In the genomic region with DNA sequence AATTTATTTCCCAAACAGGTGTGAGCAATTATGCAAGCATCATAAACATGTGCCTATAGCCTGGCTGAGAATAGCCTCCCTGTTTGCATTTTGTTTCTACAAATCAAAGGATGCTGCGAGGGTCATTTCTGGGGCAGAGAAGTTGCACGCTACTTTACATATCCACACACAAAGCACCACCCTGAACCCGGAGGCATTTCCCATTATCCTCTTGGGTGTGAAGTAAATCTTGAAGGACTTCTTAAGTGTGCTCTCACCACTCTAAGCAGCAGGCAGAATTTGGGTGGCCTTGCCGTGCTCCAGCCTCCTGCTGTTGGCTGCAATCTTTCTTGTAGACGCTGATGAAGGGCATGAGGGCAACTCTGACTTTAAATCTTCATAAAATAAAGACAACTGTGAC, we compare ENCODE assay signal across 21 cellular contexts.
DNase-seq lines count a peak whose midpoint lies in the region; ATAC-seq and TF ChIP-seq lines count a peak whose summit lies in the region.
"Had no signal": no experiment of that assay in that cellular context is flagged by ENCODE, and none has a peak within 500 bp of the region (broad histone marks: within the 10 kb centered on the region; RNA-seq: fewer than 3 reads in every experiment).

No MANE protein-coding gene starts in this region.

- intact Hi-C loops in lower leg skin (cut with DNase I; ENCODE audit: low total_unique reads) (no loop called here), left ventricle myocardium inferior (cut with micrococcal nuclease) (no loop called here)
- intact Hi-C loops in activated T-helper 2 cell treated with anti-CD3 and anti-CD28 coated beads, Interferon-gamma antibody, Interleukin-2, Interleukin-4, amounts not matched to agents 10 μg/mL and 5 μg/mL and 100 μg/mL, durations not matched to agents 14 hours and 24 hours and 36 hours (cut with micrococcal nuclease): no loop called here

- no peaks in the 10 kb centered on the region for H3K9me3 ChIP-seq in HEK293 (ENCODE audit: control insufficient read depth, insufficient read depth, low read depth, low read length)
- no peaks in the 10 kb centered on the region for H3K9me3 ChIP-seq in ectodermal cell (ENCODE audit: control insufficient read depth, low read length)
- peaks cover 17% of the 10 kb centered on the region for H3K9me3 ChIP-seq in left ventricle myocardium inferior (replicated peaks)
- H3K9me3 ChIP-seq: BLaER1, MG63 had no signal

- H3K4me3 Mint-ChIP-seq in nephron: peak overlapping the region in 1 of 3 experiments; percentile 22
- H3K4me3 Mint-ChIP-seq in activated T-helper 2 cell treated with anti-CD3 and anti-CD28 coated beads, Interferon-gamma antibody, Interleukin-2, Interleukin-4, amounts not matched to agents 10 μg/mL and 5 μg/mL and 100 μg/mL, durations not matched to agents 14 hours and 24 hours and 36 hours (ENCODE audit: low read depth): no peak overlapping the region

- H3K9me3 Mint-ChIP-seq in nephron: peaks cover 5% of the 10 kb centered on the region
- peaks cover 4% of the 10 kb centered on the region for H3K9me3 Mint-ChIP-seq in activated T-helper 2 cell treated with anti-CD3 and anti-CD28 coated beads, Interferon-gamma antibody, Interleukin-2, Interleukin-4, amounts not matched to agents 10 μg/mL and 5 μg/mL and 100 μg/mL, durations not matched to agents 14 hours and 24 hours and 36 hours

- POLR2A ChIA-PET in HEK293 (lab: Yijun Ruan, JAX): no interaction called here

- H3K36me3 ChIP-seq in HEK293 (ENCODE audit: control insufficient read depth in 2 of 2, insufficient read depth in 1 of 2, low read length in 2 of 2): no peaks in the 10 kb centered on the region
- no peaks in the 10 kb centered on the region for H3K36me3 ChIP-seq in ectodermal cell (ENCODE audit: control insufficient read depth, insufficient read depth, low read length)
- no peaks in the 10 kb centered on the region for H3K36me3 ChIP-seq in left ventricle myocardium inferior
- H3K36me3 ChIP-seq: BLaER1, MG63 had no signal

- peaks cover 24% of the 10 kb centered on the region for H3K4me1 Mint-ChIP-seq in nephron
- no peaks in the 10 kb centered on the region for H3K4me1 Mint-ChIP-seq in activated T-helper 2 cell treated with anti-CD3 and anti-CD28 coated beads, Interferon-gamma antibody, Interleukin-2, Interleukin-4, amounts not matched to agents 10 μg/mL and 5 μg/mL and 100 μg/mL, durations not matched to agents 14 hours and 24 hours and 36 hours (ENCODE audit: low read depth)

- H3K4me1 ChIP-seq in HEK293 (ENCODE audit: control insufficient read depth, insufficient read depth, low read length): no peaks in the 10 kb centered on the region
- H3K4me1 ChIP-seq in ectodermal cell (ENCODE audit: control insufficient read depth, insufficient read depth, low read length): peaks cover 7% of the 10 kb centered on the region
- H3K4me1 ChIP-seq in left ventricle myocardium inferior: no peaks in the 10 kb centered on the region
- H3K4me1 ChIP-seq: BLaER1 had no signal

- H3K27ac Mint-ChIP-seq in nephron: peak overlapping the region; percentile 25 to 63 (median 33)
- no peak overlapping the region for H3K27ac Mint-ChIP-seq in activated T-helper 2 cell treated with anti-CD3 and anti-CD28 coated beads, Interferon-gamma antibody, Interleukin-2, Interleukin-4, amounts not matched to agents 10 μg/mL and 5 μg/mL and 100 μg/mL, durations not matched to agents 14 hours and 24 hours and 36 hours

- H3K27ac ChIP-seq in HEK293 (ENCODE audit: extremely low read depth, low read depth, low read length): no peak overlapping the region
- H3K27ac ChIP-seq in ectodermal cell (ENCODE audit: insufficient read depth, low read depth, low read length, poor library complexity, severe bottlenecking): peak overlapping the region; percentile 27
- H3K27ac ChIP-seq in left ventricle myocardium inferior (replicated peaks): no peak overlapping the region
- H3K27ac ChIP-seq: BLaER1 had no signal

- CTCF ChIA-PET in HEK293 (lab: Yijun Ruan, JAX): no interaction called here

- no peak for TF ChIP-seq POLR2A in lower leg skin (IDR thresholded peaks at IDR 0.05)

- H3K27me3 Mint-ChIP-seq in nephron (ENCODE audit: low read depth): no peaks in the 10 kb centered on the region
- H3K27me3 Mint-ChIP-seq in activated T-helper 2 cell treated with anti-CD3 and anti-CD28 coated beads, Interferon-gamma antibody, Interleukin-2, Interleukin-4, amounts not matched to agents 10 μg/mL and 5 μg/mL and 100 μg/mL, durations not matched to agents 14 hours and 24 hours and 36 hours (ENCODE audit: low read depth): peaks cover 2% of the 10 kb centered on the region

- 57 to 61% methylated on average over 3 to 5 of the region's 5 CpGs for WGBS in ectodermal cell, 2 experiments
- WGBS in lower leg skin, 2 donors: 45 to 48% methylated on average over 5 of the region's 5 CpGs

- TF ChIP-seq CTCF in HEK293 (tag by site-specific recombination; IDR thresholded peaks at IDR 0.05) (no peak), nephron (IDR thresholded peaks at IDR 0.05; ENCODE audit: unreplicated experiment in 3 of 3) (no peak), lower leg skin (IDR thresholded peaks at IDR 0.05) (no peak), left ventricle myocardium inferior (IDR thresholded peaks at IDR 0.05; ENCODE audit: borderline replicate concordance) (no peak)

- no peak for ATAC-seq in GM19463 (IDR thresholded peaks at IDR 0.05; ENCODE audit: unreplicated experiment)
- ATAC-seq: GM12878, HepG2, Panc1 had no signal

- H3K4me3 ChIP-seq in HEK293 (ENCODE audit: low read depth, low read length): no peak overlapping the region
- no peak overlapping the region for H3K4me3 ChIP-seq in ectodermal cell (ENCODE audit: insufficient read depth, low read depth, low read length)
- no peak overlapping the region for H3K4me3 ChIP-seq in lower leg skin (ENCODE audit: low read depth, poor library complexity, severe bottlenecking)
- H3K4me3 ChIP-seq in left ventricle myocardium inferior: no peak overlapping the region
- H3K4me3 ChIP-seq: BLaER1, GM12878, MG63 had no signal

- H3K27me3 ChIP-seq in ectodermal cell (ENCODE audit: control insufficient read depth, insufficient read depth, low read length, poor library complexity, severe bottlenecking): no peaks in the 10 kb centered on the region
- no peaks in the 10 kb centered on the region for H3K27me3 ChIP-seq in left ventricle myocardium inferior (ENCODE audit: low read depth)
- H3K27me3 ChIP-seq: BLaER1, MG63 had no signal

- H3K36me3 Mint-ChIP-seq in nephron (ENCODE audit: low read depth): peaks cover 4% of the 10 kb centered on the region
- no peaks in the 10 kb centered on the region for H3K36me3 Mint-ChIP-seq in activated T-helper 2 cell treated with anti-CD3 and anti-CD28 coated beads, Interferon-gamma antibody, Interleukin-2, Interleukin-4, amounts not matched to agents 10 μg/mL and 5 μg/mL and 100 μg/mL, durations not matched to agents 14 hours and 24 hours and 36 hours (ENCODE audit: low read depth)

- DNase-seq in DMS114 treated with DMSO at 0.1 percent for 48 hours (lab: John Stamatoyannopoulos, UW; ENCODE audit: unreplicated experiment): peak; percentile 49
- DNase-seq in lower leg skin (ENCODE audit: low spot score in 2 of 2): no peak
- DNase-seq in left ventricle myocardium inferior: no peak
- DNase-seq in activated T-helper 2 cell treated with anti-CD3 and anti-CD28 coated beads, Interferon-gamma antibody, Interleukin-2, Interleukin-4, amounts not matched to agents 10 μg/mL and 5 μg/mL and 100 μg/mL, durations not matched to agents 14 hours and 24 hours and 36 hours (ENCODE audit: low spot score): no peak
- DNase-seq: 8988T, DMS 273 treated with DMSO at 0.1 percent for 48 hours, MG63, NCI-H1092 treated with DMSO at 0.1 percent for 48 hours, NCI-H1694, NCI-H2171, NCI-H446 treated with DMSO at 0.1 percent for 48 hours, NCI-H774, Right ventricle myocardium superior had no signal

TF ChIP-seq in HEK293, 187 proteins besides CTCF, POLR2A, EP300 and RAD21:
- peak; percentile 77 for TF ChIP-seq IKZF3 (tag by site-specific recombination; IDR thresholded peaks at IDR 0.05)
- no peak for TF ChIP-seq EGR2 (tag by site-specific recombination; IDR thresholded peaks at IDR 0.05; ENCODE audit: low read depth)
- TF ChIP-seq OSR2 (tag by site-specific recombination; IDR thresholded peaks at IDR 0.05): 0 out of 2 replicates have a peak, but pooled peaks have one; percentile 42
- TF ChIP-seq WT1 (tag by site-specific recombination; IDR thresholded peaks at IDR 0.05): peak; percentile 67
- TF ChIP-seq, protein P1, sequence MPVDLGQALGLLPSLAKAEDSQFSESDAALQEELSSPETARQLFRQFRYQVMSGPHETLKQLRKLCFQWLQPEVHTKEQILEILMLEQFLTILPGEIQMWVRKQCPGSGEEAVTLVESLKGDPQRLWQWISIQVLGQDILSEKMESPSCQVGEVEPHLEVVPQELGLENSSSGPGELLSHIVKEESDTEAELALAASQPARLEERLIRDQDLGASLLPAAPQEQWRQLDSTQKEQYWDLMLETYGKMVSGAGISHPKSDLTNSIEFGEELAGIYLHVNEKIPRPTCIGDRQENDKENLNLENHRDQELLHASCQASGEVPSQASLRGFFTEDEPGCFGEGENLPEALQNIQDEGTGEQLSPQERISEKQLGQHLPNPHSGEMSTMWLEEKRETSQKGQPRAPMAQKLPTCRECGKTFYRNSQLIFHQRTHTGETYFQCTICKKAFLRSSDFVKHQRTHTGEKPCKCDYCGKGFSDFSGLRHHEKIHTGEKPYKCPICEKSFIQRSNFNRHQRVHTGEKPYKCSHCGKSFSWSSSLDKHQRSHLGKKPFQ (tag by site-specific recombination; IDR thresholded peaks at IDR 0.05): peak; percentile 90
